16 cellular contexts compared by ENCODE assay signal in genomic region chr17:32010114-32010513, GRCh38. TPM values are rescaled to one million over a fixed set of nuclear protein-coding genes. Genes with fewer than 3 reads are reported as not detected.
DNase-seq lines count a peak whose midpoint lies in the region; ATAC-seq, FAIRE-seq and TF ChIP-seq lines count a peak whose summit lies in the region.
"Had no signal": no experiment of that assay in that cellular context is flagged by ENCODE, and none has a peak within 500 bp of the region (broad histone marks: within the 10 kb centered on the region; RNA-seq: fewer than 3 reads in every experiment).

No MANE protein-coding gene starts in this region.

- POLR2A ChIA-PET in activated CD8-positive, alpha-beta T cell treated with anti-CD3 and anti-CD28 coated beads, Interleukin-2, amount 10 ng/mL, durations not matched to agents 7 days and 5 days (lab: Charles Lee), result no interaction called here

- no peak overlapping the region for H3K27ac Mint-ChIP-seq in stimulated activated naive CD8-positive, alpha-beta T cell treated with anti-CD3 and anti-CD28 coated beads, Interleukin-15, Interleukin-2, amounts not matched to agents 100 ng/mL and 50 ng/mL, for 24 hours
- H3K27ac Mint-ChIP-seq in activated CD8-positive, alpha-beta T cell treated with anti-CD3 and anti-CD28 coated beads, Interleukin-2, amount 10 ng/mL, durations not matched to agents 7 days and 5 days, result no peak overlapping the region
- peak overlapping the region; percentile 58 to 86 (median 76) for H3K27ac Mint-ChIP-seq in immature natural killer cell

- H3K4me3 Mint-ChIP-seq in stimulated activated naive CD8-positive, alpha-beta T cell treated with anti-CD3 and anti-CD28 coated beads, Interleukin-15, Interleukin-2, amounts not matched to agents 100 ng/mL and 50 ng/mL, for 24 hours, result peak overlapping the region; percentile 92
- peak overlapping the region; percentile 87 for H3K4me3 Mint-ChIP-seq in activated CD8-positive, alpha-beta T cell treated with anti-CD3 and anti-CD28 coated beads, Interleukin-2, amount 10 ng/mL, durations not matched to agents 7 days and 5 days
- peak overlapping the region; percentile 88 to 93 (median 91) for H3K4me3 Mint-ChIP-seq in immature natural killer cell

- no peak for ATAC-seq in stimulated activated naive CD8-positive, alpha-beta T cell treated with anti-CD3 and anti-CD28 coated beads, Interleukin-15, Interleukin-2, amounts not matched to agents 100 U/mL and 50 U/mL, for 24 hours
- ATAC-seq in activated CD8-positive, alpha-beta T cell treated with anti-CD3 and anti-CD28 coated beads, Interleukin-2, amount 10 ng/mL, durations not matched to agents 7 days and 5 days, result no peak
- ATAC-seq: heart right ventricle, Right ventricle myocardium inferior had no signal

- WGBS in lower leg skin, 2 donors, result 79 to 86% methylated on average over 4 of the region's 4 CpGs

- DNase-seq in stimulated activated naive CD8-positive, alpha-beta T cell treated with anti-CD3 and anti-CD28 coated beads, Interleukin-15, Interleukin-2, amounts not matched to agents 100 U/mL and 50 U/mL, for 24 hours, result no peak
- DNase-seq in activated CD8-positive, alpha-beta T cell treated with anti-CD3 and anti-CD28 coated beads, Interleukin-2, amount 10 ng/mL, durations not matched to agents 7 days and 5 days, result no peak
- DNase-seq in immature natural killer cell (no peak), RCC 7860 (ENCODE audit: low spot score) (no peak), NCI-H510A treated with DMSO at 0.1 percent for 48 hours (lab: John Stamatoyannopoulos, UW) (no peak), lower leg skin (ENCODE audit: low spot score in 2 of 2) (no peak), erythroblast (lab: John Stamatoyannopoulos, UW) (no peak)
- DNase-seq: activated CD4-positive, alpha-beta T cell treated with anti-CD3 and anti-CD28 coated beads for 48 hours; activated gamma-delta T cell; heart right ventricle; mesenchymal stem cell; NCI-H1694; occipital lobe had no signal

- CTCF ChIA-PET in activated CD8-positive, alpha-beta T cell treated with anti-CD3 and anti-CD28 coated beads, Interleukin-2, amount 10 ng/mL, durations not matched to agents 7 days and 5 days (lab: Charles Lee), result no interaction called here

- H3K9me3 Mint-ChIP-seq in stimulated activated naive CD8-positive, alpha-beta T cell treated with anti-CD3 and anti-CD28 coated beads, Interleukin-15, Interleukin-2, amounts not matched to agents 100 ng/mL and 50 ng/mL, for 24 hours, result no peaks in the 10 kb centered on the region
- no peaks in the 10 kb centered on the region for H3K9me3 Mint-ChIP-seq in activated CD8-positive, alpha-beta T cell treated with anti-CD3 and anti-CD28 coated beads, Interleukin-2, amount 10 ng/mL, durations not matched to agents 7 days and 5 days (ENCODE audit: insufficient read depth)
- H3K9me3 Mint-ChIP-seq in immature natural killer cell, result no peaks in the 10 kb centered on the region

- FAIRE-seq in RCC 7860 (lab: Jason Lieb, UNC), result no peak
- FAIRE-seq: keratinocyte had no signal

- H3K27me3 Mint-ChIP-seq in stimulated activated naive CD8-positive, alpha-beta T cell treated with anti-CD3 and anti-CD28 coated beads, Interleukin-15, Interleukin-2, amounts not matched to agents 100 ng/mL and 50 ng/mL, for 24 hours, result no peaks in the 10 kb centered on the region
- H3K27me3 Mint-ChIP-seq in activated CD8-positive, alpha-beta T cell treated with anti-CD3 and anti-CD28 coated beads, Interleukin-2, amount 10 ng/mL, durations not matched to agents 7 days and 5 days (ENCODE audit: low read depth), result no peaks in the 10 kb centered on the region
- H3K27me3 Mint-ChIP-seq in immature natural killer cell (ENCODE audit: low read depth in 3 of 3), result peaks cover 2 to 7% (median 7%) of the 10 kb centered on the region in 3 donors

- H3K4me3 ChIP-seq in lower leg skin (ENCODE audit: low read depth, poor library complexity, severe bottlenecking), result no peak overlapping the region

- H3K36me3 Mint-ChIP-seq in stimulated activated naive CD8-positive, alpha-beta T cell treated with anti-CD3 and anti-CD28 coated beads, Interleukin-15, Interleukin-2, amounts not matched to agents 100 ng/mL and 50 ng/mL, for 24 hours (ENCODE audit: low read depth), result peaks cover 9% of the 10 kb centered on the region
- H3K36me3 Mint-ChIP-seq in activated CD8-positive, alpha-beta T cell treated with anti-CD3 and anti-CD28 coated beads, Interleukin-2, amount 10 ng/mL, durations not matched to agents 7 days and 5 days (ENCODE audit: low read depth), result peaks cover 28% of the 10 kb centered on the region
- peaks cover 0 to 4% (median 0%) of the 10 kb centered on the region in 3 donors for H3K36me3 Mint-ChIP-seq in immature natural killer cell

- intact Hi-C loops in lower leg skin (cut with DNase I; ENCODE audit: low total_unique reads), result no loop called here

- peaks cover 46% of the 10 kb centered on the region for H3K4me1 Mint-ChIP-seq in stimulated activated naive CD8-positive, alpha-beta T cell treated with anti-CD3 and anti-CD28 coated beads, Interleukin-15, Interleukin-2, amounts not matched to agents 100 ng/mL and 50 ng/mL, for 24 hours (ENCODE audit: low read depth)
- peaks cover 37% of the 10 kb centered on the region for H3K4me1 Mint-ChIP-seq in activated CD8-positive, alpha-beta T cell treated with anti-CD3 and anti-CD28 coated beads, Interleukin-2, amount 10 ng/mL, durations not matched to agents 7 days and 5 days (ENCODE audit: low read depth)
- peaks cover 55 to 56% of the 10 kb centered on the region in 2 donors for H3K4me1 Mint-ChIP-seq in immature natural killer cell

- TF ChIP-seq POLR2A in lower leg skin (IDR thresholded peaks at IDR 0.05), result no peak
- no peak for TF ChIP-seq POLR2A in erythroblast (IDR thresholded peaks at IDR 0.05; ENCODE audit: low read length)

- no peak for TF ChIP-seq CTCF in lower leg skin (IDR thresholded peaks at IDR 0.05)

RNA-seq across cellular contexts. Expression of gene LRRC37B, which starts 2.9 kb away (rescaled TPM):
- 10 to 100 TPM; 32.9 to 37.4 TPM for total RNA-seq in activated CD8-positive, alpha-beta T cell treated with anti-CD3 and anti-CD28 coated beads, Interleukin-2, amount 10 ng/mL, durations not matched to agents 7 days and 5 days
- 10 to 100 TPM in 1 of 3 donors, 1 to 10 TPM in 2; 2.8 to 13.8 (median 6.6) TPM for polyA plus RNA-seq in immature natural killer cell
- total RNA-seq in lower leg skin, result 10 to 100 TPM; 24.1 to 36.0 (median 26.0) TPM

Comparison
In these comparisons a context has a peak if more than half of its experiments do, and no peak if none do; other contexts are left out.
1. H3K27ac Mint-ChIP-seq: peak in immature natural killer cell (6 of 6); none in stimulated activated naive CD8-positive, alpha-beta T cell treated with anti-CD3 and anti-CD28 coated beads, Interleukin-15, Interleukin-2, amounts not matched to agents 100 ng/mL and 50 ng/mL, for 24 hours (single experiment) and activated CD8-positive, alpha-beta T cell treated with anti-CD3 and anti-CD28 coated beads, Interleukin-2, amount 10 ng/mL, durations not matched to agents 7 days and 5 days (single experiment).
2. Peak in every context shown above with its lines, with median percentiles within 50 percentile points of each other: H3K4me3 Mint-ChIP-seq.